1 cellular context compared by ENCODE assay signal in genomic region chr15:77496710-77497107, GRCh38.
A peak's percentile ranks its signal among the peaks of the same experiment; 100 is the strongest.
TF ChIP-seq lines count a peak whose summit lies in the region.

No MANE protein-coding gene starts in this region.

TF ChIP-seq in SK-N-SH, 30 proteins besides CTCF, POLR2A, EP300 and RAD21 (continued from another document):
- no peak for TF ChIP-seq IRF3 (IDR thresholded peaks at IDR 0.05; ENCODE audit: low read depth, low read length)
- no peak for TF ChIP-seq YY1 (IDR thresholded peaks at IDR 0.05; ENCODE audit: low read depth)
- TF ChIP-seq FOSL2 (IDR thresholded peaks at IDR 0.05; ENCODE audit: borderline replicate concordance, low read depth): peak; percentile 10; the same call in 1 of the 2 replicates
- TF ChIP-seq CHD2 (IDR thresholded peaks at IDR 0.05; ENCODE audit: low read length, partially characterized antibody): no peak
- peak; percentile 26; the same call in 1 of the 2 replicates for TF ChIP-seq RCOR1 (IDR thresholded peaks at IDR 0.05; ENCODE audit: low read length)
- peak; percentile 83 for TF ChIP-seq TCF12 (IDR thresholded peaks at IDR 0.05)
- no peak for TF ChIP-seq GATA2 (CRISPR knock-in tag; IDR thresholded peaks at IDR 0.05)
- TF ChIP-seq NRF1 (IDR thresholded peaks at IDR 0.05; ENCODE audit: low read depth, low read length): peak; percentile 11; the same call in 1 of the 2 replicates
- no peak for TF ChIP-seq USF1 (IDR thresholded peaks at IDR 0.05; ENCODE audit: borderline replicate concordance, low read depth)
- TF ChIP-seq MEF2A (IDR thresholded peaks at IDR 0.05; ENCODE audit: borderline replicate concordance, low read depth): no peak
- TF ChIP-seq NFIC (IDR thresholded peaks at IDR 0.05; ENCODE audit: borderline replicate concordance): peak; percentile 53
- TF ChIP-seq MXI1 (IDR thresholded peaks at IDR 0.05; ENCODE audit: low read depth, low read length): peak; percentile 25; the same call in 1 of the 2 replicates
- TF ChIP-seq TEAD4 (IDR thresholded peaks at IDR 0.05; ENCODE audit: borderline replicate concordance, insufficient read depth): peak; percentile 48; the same call in 1 of the 2 replicates
- no peak for TF ChIP-seq FOXM1 (IDR thresholded peaks at IDR 0.05; ENCODE audit: low read depth)
- no peak for TF ChIP-seq ELF1 (IDR thresholded peaks at IDR 0.05)
- no peak for TF ChIP-seq FOXJ3 (CRISPR knock-in tag; IDR thresholded peaks at IDR 0.05)
- no peak for TF ChIP-seq POLR2AphosphoS5 (IDR thresholded peaks at IDR 0.05; ENCODE audit: low read depth, low read length)
- TF ChIP-seq SIN3A (IDR thresholded peaks at IDR 0.05; ENCODE audit: borderline replicate concordance, low read depth, low read length): peak; percentile 64; the same call in 1 of the 2 replicates
